ENCODE assay signal across 23 cellular contexts in genomic region chr13:45846681-45847080, GRCh38. TPM values are rescaled to one million over a fixed set of nuclear protein-coding genes. Genes with fewer than 3 reads are reported as not detected.
DNase-seq lines count a peak whose midpoint lies in the region; ATAC-seq and TF ChIP-seq lines count a peak whose summit lies in the region.
"Had no signal": no experiment of that assay in that cellular context is flagged by ENCODE, and none has a peak within 500 bp of the region (broad histone marks: within the 10 kb centered on the region; RNA-seq: fewer than 3 reads in every experiment).

No MANE protein-coding gene starts in this region.

- H3K4me3 Mint-ChIP-seq in T-helper 17 cell (no peak overlapping the region), neural progenitor cell (no peak overlapping the region)

- H3K9me3 ChIP-seq in T-helper 17 cell (ENCODE audit: control insufficient read depth, low read length, poor library complexity, severe bottlenecking) (no peaks in the 10 kb centered on the region), neural progenitor cell (ENCODE audit: low read depth) (no peaks in the 10 kb centered on the region), mammary epithelial cell (replicated peaks; ENCODE audit: insufficient read depth, low read length) (no peaks in the 10 kb centered on the region), left ventricle myocardium inferior (replicated peaks) (no peaks in the 10 kb centered on the region)
- H3K9me3 ChIP-seq: MG63 had no signal

- intact Hi-C loops in mammary epithelial cell (cut with micrococcal nuclease): no loop called here
- intact Hi-C loops in left ventricle myocardium inferior (cut with micrococcal nuclease): no loop called here

- CTCF ChIA-PET in mammary epithelial cell (lab: Charles Lee; ENCODE audit: low non-redundant PET): no interaction called here

- H3K4me1 Mint-ChIP-seq in T-helper 17 cell: peaks cover 41% of the 10 kb centered on the region
- peaks cover 77% of the 10 kb centered on the region for H3K4me1 Mint-ChIP-seq in neural progenitor cell

- H3K79me2 ChIP-seq in neural progenitor cell (ENCODE audit: low read depth) (no peaks in the 10 kb centered on the region), mammary epithelial cell (ENCODE audit: insufficient read depth, low read length) (no peaks in the 10 kb centered on the region)

- no peaks in the 10 kb centered on the region for H3K9me3 Mint-ChIP-seq in neural progenitor cell
- H3K9me3 Mint-ChIP-seq: CD8-positive, alpha-beta T cell had no signal

- no peak overlapping the region for H3K9ac ChIP-seq in neural progenitor cell
- no peak overlapping the region for H3K9ac ChIP-seq in mammary epithelial cell (ENCODE audit: insufficient read depth, low read length)

- no peaks in the 10 kb centered on the region for H4K20me1 ChIP-seq in neural progenitor cell (ENCODE audit: low read depth)
- H4K20me1 ChIP-seq in mammary epithelial cell (ENCODE audit: insufficient read depth, low read length): no peaks in the 10 kb centered on the region

- H3K4me2 ChIP-seq in neural progenitor cell (peak overlapping the region; percentile 16), mammary epithelial cell (ENCODE audit: insufficient read depth, low read depth, low read length) (no peak overlapping the region)

- BruUV-seq in mammary epithelial cell (replicated peaks; lab: Mats Ljungman, UMichigan): no TSS peak

- no peak overlapping the region for H3K27ac ChIP-seq in neural progenitor cell
- H3K27ac ChIP-seq in mammary epithelial cell (ENCODE audit: insufficient read depth, low read depth, low read length): no peak overlapping the region
- H3K27ac ChIP-seq in left ventricle myocardium inferior (replicated peaks): no peak overlapping the region

- H3K27me3 Mint-ChIP-seq in T-helper 17 cell (peaks cover 25% of the 10 kb centered on the region), neural progenitor cell (ENCODE audit: insufficient read depth, low read depth) (peaks cover 8% of the 10 kb centered on the region)

- WGBS in mammary epithelial cell (ENCODE audit: low coverage, missing lambda C conversion rate): 90% methylated on average over 8 of the region's 8 CpGs

- in situ Hi-C loops in mammary epithelial cell (cut with MboI; ENCODE audit: low sequenced_read_pairs in 2 of 2) (no loop called here), G401 (cut with HindIII; ENCODE audit: low sequenced_read_pairs) (no loop called here)

- H3K4me3 ChIP-seq in neural progenitor cell (no peak overlapping the region), mammary epithelial cell (replicated peaks in 1 of 3; ENCODE audit: insufficient read depth in 1 of 3, low read depth in 2 of 3, low read length in 3 of 3) (no peak overlapping the region), left ventricle myocardium inferior (no peak overlapping the region)
- H3K4me3 ChIP-seq: MG63 had no signal

- H3K27me3 ChIP-seq in neural progenitor cell (peaks cover 40% of the 10 kb centered on the region), mammary epithelial cell (ENCODE audit: insufficient read depth, low read length) (peaks cover 3% of the 10 kb centered on the region), left ventricle myocardium inferior (ENCODE audit: low read depth) (peaks cover 56% of the 10 kb centered on the region)
- H3K27me3 ChIP-seq: MG63 had no signal

- H3K4me1 ChIP-seq in neural progenitor cell: peaks cover 34% of the 10 kb centered on the region
- no peaks in the 10 kb centered on the region for H3K4me1 ChIP-seq in mammary epithelial cell (ENCODE audit: insufficient read depth, low read length)
- peaks cover 12% of the 10 kb centered on the region for H3K4me1 ChIP-seq in left ventricle myocardium inferior

- TF ChIP-seq CTCF in neural progenitor cell (IDR thresholded peaks at IDR 0.05) (no peak), mammary epithelial cell (conservative IDR thresholded peaks at IDR 0.05 in 1 of 2, IDR thresholded peaks at IDR 0.05 in 1 of 2; ENCODE audit: extremely low read depth in 1 of 2, insufficient read depth in 1 of 2, low read depth in 1 of 2, low read length in 2 of 2) (no peak), left ventricle myocardium inferior (IDR thresholded peaks at IDR 0.05; ENCODE audit: borderline replicate concordance) (no peak)

- H3K36me3 Mint-ChIP-seq in T-helper 17 cell (ENCODE audit: low read depth): peaks cover 2% of the 10 kb centered on the region
- H3K36me3 Mint-ChIP-seq in neural progenitor cell: peaks cover 2% of the 10 kb centered on the region
- H3K36me3 Mint-ChIP-seq: CD8-positive, alpha-beta T cell; IgD-negative memory B cell had no signal

- no peaks in the 10 kb centered on the region for H3K36me3 ChIP-seq in neural progenitor cell
- H3K36me3 ChIP-seq in mammary epithelial cell (ENCODE audit: insufficient read depth, low read length): no peaks in the 10 kb centered on the region
- no peaks in the 10 kb centered on the region for H3K36me3 ChIP-seq in left ventricle myocardium inferior
- H3K36me3 ChIP-seq: MG63 had no signal

- H3K27ac Mint-ChIP-seq in T-helper 17 cell (peak overlapping the region; percentile 82), neural progenitor cell (no peak overlapping the region)
- H3K27ac Mint-ChIP-seq: IgD-negative memory B cell had no signal

- no peak for ATAC-seq in T-helper 17 cell

- H3F3A ChIP-seq in neural progenitor cell (ENCODE audit: low read depth): no peaks in the 10 kb centered on the region

- DNase-seq in NCI-H1092 treated with DMSO at 0.1 percent for 48 hours (lab: John Stamatoyannopoulos, UW): peak; percentile 42
- no peak for DNase-seq in NCI-H1092 (lab: John Stamatoyannopoulos, UW)
- peak; percentile 20 for DNase-seq in M059J (ENCODE audit: low read depth)
- DNase-seq in T-helper 17 cell: no peak
- no peak for DNase-seq in neural progenitor cell (ENCODE audit: low spot score)
- no peak for DNase-seq in mammary epithelial cell
- no peak for DNase-seq in G401 (ENCODE audit: low spot score)
- DNase-seq in left ventricle myocardium inferior: no peak
- DNase-seq: 8988T, C1 segment of cervical spinal cord, GF-D8, H7, Karpas-422, MG63, NCI-H1694, NCI-H2081, NCI-H774, OCI-M1, Right ventricle myocardium superior, SW 1271, T-helper 2 cell had no signal

- dilution Hi-C loops in mammary epithelial cell (cut with HindIII; ENCODE audit: low sequenced_read_pairs): no loop called here

- H2AFZ ChIP-seq in neural progenitor cell (replicated peaks): no peak overlapping the region
- H2AFZ ChIP-seq in mammary epithelial cell (ENCODE audit: low read depth, low read length): no peak overlapping the region

RNA-seq across cellular contexts. Expression of gene SIAH3, which starts 4.9 kb away (rescaled TPM):
- total RNA-seq in M059J (2014; rRNA removed; shearing (Covaris generic)): 0.10 and 0.37 TPM in 2 replicates
- total RNA-seq in T-helper 17 cell: under 1 TPM; 0.10 to 0.15 TPM
- total RNA-seq in neural progenitor cell (ENCODE audit: low replicate concordance): not detected in 2 replicates
- total RNA-seq in mammary epithelial cell: under 1 TPM in 1 of 2 donors, not detected in 1; under 0.01 TPM
- polyA plus RNA-seq in mammary epithelial cell: not detected
- polyA minus RNA-seq in mammary epithelial cell: not detected
- total RNA-seq in G401 (2014; rRNA removed; shearing (Covaris generic)): not detected in 2 replicates
- total RNA-seq in left ventricle myocardium inferior: not detected
- total RNA-seq: Right ventricle myocardium superior had no signal
- polyA plus RNA-seq: IgD-negative memory B cell had no signal

Comparison
In these comparisons a context has a peak if more than half of its experiments do, and no peak if none do; other contexts are left out.
1. DNase-seq: peak in NCI-H1092 treated with DMSO at 0.1 percent for 48 hours (single experiment) and M059J (single experiment); none in NCI-H1092 (single experiment), T-helper 17 cell (0 of 3), neural progenitor cell (single experiment), mammary epithelial cell (single experiment), G401 (single experiment) and left ventricle myocardium inferior (single experiment).